ENCODE assay signal across 31 cellular contexts in genomic region chr2:24724111-24724775, GRCh38.
A peak's percentile ranks its signal among the peaks of the same experiment; 100 is the strongest.
DNase-seq lines count a peak whose midpoint lies in the region; ATAC-seq, FAIRE-seq and TF ChIP-seq lines count a peak whose summit lies in the region.
"Had no signal": no experiment of that assay in that cellular context is flagged by ENCODE, and none has a peak within 500 bp of the region (broad histone marks: within the 10 kb centered on the region; RNA-seq: fewer than 3 reads in every experiment).

No MANE protein-coding gene starts in this region.

- H3K4me3 ChIP-seq in BJ (ENCODE audit: low read depth, low read length), result no peak overlapping the region
- H3K4me3 ChIP-seq in neural progenitor cell, result no peak overlapping the region
- no peak overlapping the region for H3K4me3 ChIP-seq in smooth muscle cell
- H3K4me3 ChIP-seq: heart left ventricle, lung, right lobe of liver, thoracic aorta, uterus had no signal

- WGBS in smooth muscle cell (ENCODE audit: low lambda C conversion rate), result 93% methylated on average over 4 of the region's 4 CpGs

- no peaks in the 10 kb centered on the region for H3K79me2 ChIP-seq in neural progenitor cell (ENCODE audit: low read depth)
- no peaks in the 10 kb centered on the region for H3K79me2 ChIP-seq in smooth muscle cell (ENCODE audit: low read depth)

- no peaks in the 10 kb centered on the region for H3K36me3 ChIP-seq in BJ (ENCODE audit: control insufficient read depth, insufficient read depth, low read length)
- H3K36me3 ChIP-seq in neural progenitor cell, result no peaks in the 10 kb centered on the region
- H3K36me3 ChIP-seq in smooth muscle cell (ENCODE audit: low read depth), result peaks cover 6% of the 10 kb centered on the region
- H3K36me3 ChIP-seq: uterus had no signal

- DNase-seq in BJ (ENCODE audit: low read depth), result peak; percentile 46
- peak; percentile 56 for DNase-seq in LHCN-M2 (ENCODE audit: low read depth)
- no peak for DNase-seq in neural progenitor cell (ENCODE audit: low spot score)
- DNase-seq in smooth muscle cell (lab: John Stamatoyannopoulos, UW; ENCODE audit: unreplicated experiment), result no peak
- DNase-seq in T1000 (lab: John Stamatoyannopoulos, UW), result no peak
- DNase-seq: activated CD4-positive, alpha-beta T cell treated with anti-CD3 and anti-CD28 coated beads for 48 hours; activated CD8-positive, alpha-beta memory T cell treated with anti-CD3 and anti-CD28 coated beads for 24 hours; activated gamma-delta T cell; activated T-cell treated with anti-CD3 and anti-CD28 coated beads, Interleukin-2, amount 50 U/mL, for 1 hour; CD8-positive, alpha-beta memory T cell; DMS 273 treated with DMSO at 0.1 percent for 48 hours; GDM1; heart left ventricle; Kasumi-1; kidney glomerular epithelial cell; MV-4-11; NCI-H146; NCI-H510A; right lobe of liver; stimulated activated naive CD8-positive, alpha-beta T cell treated with anti-CD3 and anti-CD28 coated beads, Interleukin-15, Interleukin-2, amounts not matched to agents 100 U/mL and 50 U/mL, for 24 hours; uterus; WERI-Rb-1 had no signal

- H2AFZ ChIP-seq in neural progenitor cell (replicated peaks), result no peak overlapping the region
- no peak overlapping the region for H2AFZ ChIP-seq in smooth muscle cell (ENCODE audit: low read depth)

- H3K27me3 ChIP-seq in BJ (ENCODE audit: control insufficient read depth, insufficient read depth, low read length), result no peaks in the 10 kb centered on the region
- H3K27me3 ChIP-seq in neural progenitor cell, result no peaks in the 10 kb centered on the region
- H3K27me3 ChIP-seq in smooth muscle cell (ENCODE audit: low read depth), result no peaks in the 10 kb centered on the region
- H3K27me3 ChIP-seq: heart left ventricle, right lobe of liver, uterus had no signal

- H3F3A ChIP-seq in neural progenitor cell (ENCODE audit: low read depth) (no peaks in the 10 kb centered on the region), smooth muscle cell (ENCODE audit: low read depth) (no peaks in the 10 kb centered on the region)

- H3K36me3 Mint-ChIP-seq in nephron (ENCODE audit: low read depth), result peaks cover 33% of the 10 kb centered on the region
- H3K36me3 Mint-ChIP-seq in neural progenitor cell, result peaks cover under 1% of the 10 kb centered on the region

- no peaks in the 10 kb centered on the region for H3K9me3 ChIP-seq in neural progenitor cell (ENCODE audit: low read depth)
- H3K9me3 ChIP-seq in smooth muscle cell (replicated peaks; ENCODE audit: low read depth), result no peaks in the 10 kb centered on the region
- H3K9me3 ChIP-seq: heart left ventricle, right lobe of liver, thoracic aorta, uterus had no signal

- H3K27ac Mint-ChIP-seq in nephron (peak overlapping the region in 2 of 3 experiments; percentile 34 to 70), neural progenitor cell (no peak overlapping the region)
- H3K27ac Mint-ChIP-seq: B cell, progenitor cell of endocrine pancreas had no signal

- no peak overlapping the region for H3K27ac ChIP-seq in neural progenitor cell
- H3K27ac ChIP-seq in smooth muscle cell (ENCODE audit: low read depth), result no peak overlapping the region
- H3K27ac ChIP-seq: heart left ventricle, right lobe of liver, thoracic aorta, uterus, WERI-Rb-1 had no signal

- H3K4me3 Mint-ChIP-seq in nephron, result no peak overlapping the region
- no peak overlapping the region for H3K4me3 Mint-ChIP-seq in neural progenitor cell
- H3K4me3 Mint-ChIP-seq: B cell; CD8-positive, alpha-beta memory T cell had no signal

- CTCF ChIA-PET in BJ (lab: Yijun Ruan, JAX), result no interaction called here

- FAIRE-seq in colon (lab: Jason Lieb, UNC), result peak; percentile 10
- FAIRE-seq: GM18507, HepG2 had no signal

- H3K27me3 Mint-ChIP-seq in nephron (ENCODE audit: low read depth) (no peaks in the 10 kb centered on the region), neural progenitor cell (ENCODE audit: insufficient read depth, low read depth) (no peaks in the 10 kb centered on the region)
- H3K27me3 Mint-ChIP-seq: B cell; CD8-positive, alpha-beta memory T cell; progenitor cell of endocrine pancreas had no signal

- H3K4me1 ChIP-seq in neural progenitor cell (peaks cover 13% of the 10 kb centered on the region), smooth muscle cell (ENCODE audit: low read depth) (peaks cover 12% of the 10 kb centered on the region)
- H3K4me1 ChIP-seq: uterus had no signal

- H3K9me3 Mint-ChIP-seq in nephron, result no peaks in the 10 kb centered on the region
- H3K9me3 Mint-ChIP-seq in neural progenitor cell, result no peaks in the 10 kb centered on the region
- H3K9me3 Mint-ChIP-seq: CD8-positive, alpha-beta memory T cell had no signal

- H3K4me2 ChIP-seq in neural progenitor cell, result no peak overlapping the region
- H3K4me2 ChIP-seq in smooth muscle cell, result no peak overlapping the region

- H4K20me1 ChIP-seq in neural progenitor cell (ENCODE audit: low read depth) (no peaks in the 10 kb centered on the region), smooth muscle cell (ENCODE audit: low read depth) (no peaks in the 10 kb centered on the region)

- no peak for ATAC-seq in HG03108 (IDR thresholded peaks at IDR 0.05; ENCODE audit: unreplicated experiment)
- ATAC-seq: heart left ventricle; HepG2; right lobe of liver; stimulated activated naive CD8-positive, alpha-beta T cell treated with anti-CD3 and anti-CD28 coated beads, Interleukin-15, Interleukin-2, amounts not matched to agents 100 U/mL and 50 U/mL, for 24 hours had no signal

- no peak overlapping the region for H3K9ac ChIP-seq in neural progenitor cell
- no peak overlapping the region for H3K9ac ChIP-seq in smooth muscle cell (ENCODE audit: low read depth)

- peaks cover 65% of the 10 kb centered on the region for H3K4me1 Mint-ChIP-seq in nephron
- H3K4me1 Mint-ChIP-seq in neural progenitor cell, result peaks cover 4% of the 10 kb centered on the region

- TF ChIP-seq CTCF in BJ (IDR thresholded peaks at IDR 0.05; ENCODE audit: insufficient read depth, low read depth, low read length) (no peak), nephron (IDR thresholded peaks at IDR 0.05; ENCODE audit: unreplicated experiment in 3 of 3) (no peak), neural progenitor cell (IDR thresholded peaks at IDR 0.05) (no peak), smooth muscle cell (IDR thresholded peaks at IDR 0.05; ENCODE audit: borderline replicate concordance, insufficient read depth, poor library complexity, severe bottlenecking) (no peak)

- POLR2A ChIA-PET in BJ (lab: Charles Lee), result no interaction called here

Comparison
In these comparisons a context has a peak if more than half of its experiments do, and no peak if none do; other contexts are left out.
1. DNase-seq: peak in BJ (single experiment) and LHCN-M2 (single experiment); none in neural progenitor cell (single experiment), smooth muscle cell (single experiment) and T1000 (single experiment).